1 cellular context compared by ENCODE assay signal in the genomic region with DNA sequence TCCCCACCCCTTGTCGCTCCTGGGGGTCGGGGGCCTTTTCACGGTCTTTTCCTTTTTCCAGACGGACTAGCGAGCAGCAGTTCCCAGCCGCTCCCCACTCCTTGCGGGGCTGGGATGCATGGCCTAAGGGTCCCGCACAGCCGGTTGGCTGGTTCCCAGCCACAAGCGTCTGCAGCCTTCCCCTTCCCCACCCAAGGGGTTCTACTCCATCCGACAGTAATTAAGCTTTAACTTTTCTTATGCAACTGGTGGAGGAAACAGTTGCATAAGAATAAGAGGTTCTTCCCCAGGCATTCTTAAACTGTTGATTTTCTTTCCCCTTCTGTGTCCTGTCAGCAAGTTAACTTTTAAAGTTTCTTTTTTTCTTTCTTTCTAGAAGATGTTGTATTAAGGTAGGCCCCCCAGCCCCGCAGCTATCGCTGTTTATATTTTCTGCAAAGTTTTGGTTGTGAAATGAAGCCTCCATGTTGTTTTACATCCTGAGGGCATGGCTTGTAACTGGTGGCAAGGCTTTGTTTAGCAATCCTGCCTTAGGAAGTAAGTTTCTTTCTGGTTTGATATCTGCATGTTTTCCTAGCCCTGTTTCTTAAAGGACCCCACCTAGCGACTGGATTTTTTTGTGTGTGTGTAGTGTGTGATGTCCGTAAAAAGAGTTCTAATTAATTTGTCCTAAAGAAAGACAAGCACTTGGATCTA.
TF ChIP-seq lines count a peak whose summit lies in the region.

No MANE protein-coding gene starts in this region.

TF ChIP-seq in WTC11, 78 proteins besides CTCF, POLR2A, EP300 and RAD21:
- TF ChIP-seq AFF4 (CRISPR knock-in tag; IDR thresholded peaks at IDR 0.05; ENCODE audit: borderline replicate concordance) (no peak), PRRX2 (CRISPR knock-in tag; IDR thresholded peaks at IDR 0.05) (peak; percentile 9; the same call in 1 of the 2 replicates)
